Comparison of ENCODE assay signal across 11 cellular contexts in the genomic region with DNA sequence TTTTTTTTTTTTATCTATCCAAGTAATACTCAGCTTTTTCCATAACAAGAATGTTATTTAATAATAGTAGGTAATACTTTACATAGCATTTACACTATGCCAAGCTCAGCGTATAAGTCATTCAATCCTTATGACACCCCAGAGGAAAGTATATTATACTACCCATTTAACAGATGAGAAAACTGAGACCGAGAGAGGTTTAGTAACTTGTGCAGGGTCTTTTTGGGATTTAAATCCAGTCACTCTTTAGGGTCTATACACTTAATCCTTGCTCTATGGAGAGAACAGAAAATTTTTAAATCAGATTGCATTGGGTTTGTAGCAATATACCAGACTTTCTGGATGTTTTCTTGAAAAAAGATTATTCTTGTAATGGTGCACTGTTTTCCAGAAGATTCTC.
"Had no signal": no experiment of that assay in that cellular context is flagged by ENCODE, and none has a peak within 500 bp of the region (broad histone marks: within the 10 kb centered on the region; RNA-seq: fewer than 3 reads in every experiment).

No MANE protein-coding gene starts in this region.

- H3K4me1 ChIP-seq: HAP-1 had no signal

- H3K27ac ChIP-seq: GM23248 had no signal

- H3K9me3 Mint-ChIP-seq: GM23338, H9, HFFc6 had no signal

- H3K9me3 ChIP-seq: HAP-1 had no signal

- H3K4me3 ChIP-seq: GM23248, GM23338, HAP-1 had no signal

- DNase-seq: GM23248, GOT3, H7, H9, HCEC 1CT, HFFc6 had no signal

- H3K4me1 Mint-ChIP-seq: GM23338, H9 had no signal

- FAIRE-seq: H1, H54 had no signal

- H3K4me2 ChIP-seq: GM23338 had no signal

- H3K27ac Mint-ChIP-seq: GM23338, H9, HFFc6 had no signal

- H3K9ac ChIP-seq: GM23248 had no signal

- ATAC-seq: GM23338, HCT116 had no signal

- H2AFZ ChIP-seq: GM23248, GM23338 had no signal

- H3K4me3 Mint-ChIP-seq: GM23338, H9, HFFc6 had no signal
